ENCODE assay signal across 8 cellular contexts in the genomic region with DNA sequence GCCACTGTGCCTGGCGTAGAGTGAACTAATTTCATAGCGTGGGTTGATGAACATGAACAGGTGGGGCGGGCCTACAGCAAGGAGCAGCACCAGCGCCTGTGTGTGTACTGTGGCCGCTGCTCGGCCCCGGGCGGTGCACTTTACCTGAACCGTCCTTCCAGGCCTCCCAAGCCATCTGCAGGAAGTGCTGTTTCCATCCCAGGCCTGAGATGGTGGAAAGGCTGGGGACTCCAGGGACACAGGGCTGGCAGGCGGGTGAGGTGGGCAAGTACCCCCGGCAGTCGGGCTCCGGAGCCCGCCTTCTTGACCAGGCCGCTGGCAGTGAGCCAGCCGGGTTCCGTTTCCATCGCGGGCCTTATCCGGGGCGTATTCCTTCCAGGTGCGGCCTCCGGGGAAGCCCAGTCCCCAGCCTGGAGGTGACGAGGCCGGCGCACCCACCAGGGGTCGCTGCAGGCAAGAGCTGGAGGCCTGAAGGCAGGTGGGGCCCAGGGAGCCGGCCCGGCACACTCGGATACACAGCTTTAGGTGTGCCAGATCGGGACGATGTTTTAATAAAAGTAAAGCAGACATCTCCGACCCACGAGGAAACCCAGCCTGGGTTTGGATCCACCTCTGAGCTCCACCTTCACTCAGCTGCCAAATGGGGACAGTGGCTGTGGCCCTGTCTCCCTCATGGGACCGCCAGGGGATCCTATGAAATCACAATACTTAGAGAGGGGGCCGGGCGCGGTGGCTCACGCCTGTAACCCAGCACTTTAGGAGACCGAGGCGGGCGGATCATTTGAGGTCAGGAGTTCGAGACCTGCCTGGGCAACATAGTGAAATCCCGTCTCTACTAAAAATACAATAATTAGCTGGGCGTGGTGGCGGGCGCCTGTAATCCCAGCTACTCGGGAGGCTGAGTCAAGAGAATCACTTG. TPM values are rescaled to one million over a fixed set of nuclear protein-coding genes. Genes with fewer than 3 reads are reported as not detected.
DNase-seq lines count a peak whose midpoint lies in the region; ATAC-seq and TF ChIP-seq lines count a peak whose summit lies in the region.

No MANE protein-coding gene starts in this region.

- no peak overlapping the region for H3K27ac ChIP-seq in HL-60 (replicated peaks)

- H3K4me1 ChIP-seq in BE2C, result no peaks in the 10 kb centered on the region

- TF ChIP-seq CTCF in BE2C (IDR thresholded peaks at IDR 0.05; ENCODE audit: low read depth, low read length) (peak; percentile 88), HL-60 (IDR thresholded peaks at IDR 0.05; ENCODE audit: insufficient read depth, low read length) (peak; percentile 64)

- intact Hi-C loops in cardiac septum (cut with DNase I), result loop anchor here (1.0 to 10.0 kb wide), 3 partner anchors 75 to 609 kb away; partner anchors contain the start of gene KCNF1
- intact Hi-C loops in sciatic nerve (cut with DNase I), result loop anchor here (10.0 kb wide), 1 partner anchor 589 kb away; no protein-coding TSS in a partner anchor

- peak; percentile 64 for ATAC-seq in GM19328 (IDR thresholded peaks at IDR 0.05; ENCODE audit: unreplicated experiment)
- peak; percentile 59 for ATAC-seq in sciatic nerve

- no peaks in the 10 kb centered on the region for H3K36me3 ChIP-seq in BE2C

- H3K27me3 ChIP-seq in BE2C (no peaks in the 10 kb centered on the region), HL-60 (ENCODE audit: insufficient read depth, poor library complexity, severe bottlenecking) (peaks cover 6% of the 10 kb centered on the region)

- no peaks in the 10 kb centered on the region for H3K9me3 ChIP-seq in BE2C

- H3K4me3 ChIP-seq in BE2C (ENCODE audit: low read depth, low read length) (peak overlapping the region; percentile 16; the same call in 1 of the 2 replicates), HL-60 (replicated peaks; ENCODE audit: insufficient read depth, low read length) (no peak overlapping the region)

- DNase-seq in BE2C (peak; percentile 89), HL-60 (ENCODE audit: low read depth in 1 of 2, low spot score in 1 of 2) (peak; percentile 57 to 62), RPMI8226 (peak; percentile 86), cardiac septum (ENCODE audit: low spot score) (peak; percentile 82), sciatic nerve (ENCODE audit: low spot score) (peak; percentile 80), DMS79 treated with DMSO at 0.1 percent for 48 hours (lab: John Stamatoyannopoulos, UW) (no peak)
- peak; percentile 92 for DNase-seq in activated effector memory CD4-positive, alpha-beta T cell treated with anti-CD3 and anti-CD28 coated beads, Interleukin-2, amount 50 U/mL, for 16 hours

RNA-seq across cellular contexts. Expression of gene PDIA6, which starts 22.7 kb away (rescaled TPM):
- 187 TPM for polyA plus RNA-seq in BE2C (2012; ENCODE audit: insufficient read depth, insufficient read length, low read depth)
- total RNA-seq in cardiac septum (130 TPM), sciatic nerve (95.4 TPM)
